Comparison of ENCODE assay signal across 9 cellular contexts in genomic region chr18:1593091-1593490, GRCh38.
"Had no signal": no experiment of that assay in that cellular context is flagged by ENCODE, and none has a peak within 500 bp of the region (broad histone marks: within the 10 kb centered on the region; RNA-seq: fewer than 3 reads in every experiment).

No MANE protein-coding gene starts in this region.

- H3K36me3 ChIP-seq: HAP-1 had no signal

- H3K4me3 Mint-ChIP-seq: HFFc6 had no signal

- DNase-seq: GM23248, GOT3, H7, HFFc6, IMR-90 had no signal

- H3K27ac Mint-ChIP-seq: HFFc6 had no signal

- FAIRE-seq: HTR-8/SVneo, K562 had no signal

- H3K9ac ChIP-seq: GM23248 had no signal

- H2AFZ ChIP-seq: GM23248 had no signal

- H3K4me1 ChIP-seq: HAP-1 had no signal

- H3K27ac ChIP-seq: GM23248 had no signal

- H3K9me3 ChIP-seq: HAP-1 had no signal

- ATAC-seq: HCT116, K562 had no signal

- H3K4me3 ChIP-seq: GM23248, HAP-1, K562 had no signal
